8 cellular contexts compared by ENCODE assay signal in genomic region chr17:49616546-49617205, GRCh38. TPM values are rescaled to one million over a fixed set of nuclear protein-coding genes. Genes with fewer than 3 reads are reported as not detected.
A peak's percentile ranks its signal among the peaks of the same experiment; 100 is the strongest.
DNase-seq lines count a peak whose midpoint lies in the region; ATAC-seq lines count a peak whose summit lies in the region.

No MANE protein-coding gene starts in this region.

- H3K36me3 ChIP-seq in mesodermal cell (ENCODE audit: control insufficient read depth, insufficient read depth, low read length) = peaks cover 58% of the 10 kb centered on the region

- peak overlapping the region; percentile 7 for H3K27ac ChIP-seq in mesodermal cell (ENCODE audit: low read depth, low read length, severe bottlenecking)

- 90 to 96% methylated on average over 4 to 8 of the region's 10 CpGs for WGBS in mesodermal cell (ENCODE audit: insufficient coverage in 2 of 2), 2 experiments

- H3K4me3 Mint-ChIP-seq in activated T-cell treated with anti-CD3 and anti-CD28 coated beads, Interleukin-2, amount 50 U/mL, for 72 hours = no peak overlapping the region
- H3K4me3 Mint-ChIP-seq in activated T-cell treated with anti-CD3 and anti-CD28 coated beads, Interleukin-2, amount 50 U/mL, for 4 hours = no peak overlapping the region

- no peaks in the 10 kb centered on the region for H3K27me3 Mint-ChIP-seq in activated T-cell treated with anti-CD3 and anti-CD28 coated beads, Interleukin-2, amount 50 U/mL, for 72 hours (ENCODE audit: low read depth)
- no peaks in the 10 kb centered on the region for H3K27me3 Mint-ChIP-seq in activated T-cell treated with anti-CD3 and anti-CD28 coated beads, Interleukin-2, amount 50 U/mL, for 4 hours (ENCODE audit: low read depth)

- H3K4me1 ChIP-seq in mesodermal cell (ENCODE audit: control insufficient read depth, insufficient read depth, low read length, poor library complexity, severe bottlenecking) = no peaks in the 10 kb centered on the region

- H3K4me3 ChIP-seq in mesodermal cell (ENCODE audit: extremely low read depth, insufficient read depth, low read length, poor library complexity, severe bottlenecking) = no peak overlapping the region

- H3K36me3 Mint-ChIP-seq in activated T-cell treated with anti-CD3 and anti-CD28 coated beads, Interleukin-2, amount 50 U/mL, for 72 hours (ENCODE audit: insufficient read depth in 2 of 2) = peaks cover 4 to 13% of the 10 kb centered on the region in 2 donors
- peaks cover 39% of the 10 kb centered on the region for H3K36me3 Mint-ChIP-seq in activated T-cell treated with anti-CD3 and anti-CD28 coated beads, Interleukin-2, amount 50 U/mL, for 4 hours (ENCODE audit: insufficient read depth)

- H3K9me3 ChIP-seq in mesodermal cell (ENCODE audit: control insufficient read depth, low read length) = no peaks in the 10 kb centered on the region

- peaks cover 26% of the 10 kb centered on the region for H3K4me1 Mint-ChIP-seq in activated T-cell treated with anti-CD3 and anti-CD28 coated beads, Interleukin-2, amount 50 U/mL, for 72 hours (ENCODE audit: low read depth)
- H3K4me1 Mint-ChIP-seq in activated T-cell treated with anti-CD3 and anti-CD28 coated beads, Interleukin-2, amount 50 U/mL, for 4 hours (ENCODE audit: low read depth) = peaks cover 16% of the 10 kb centered on the region

- H3K9me3 Mint-ChIP-seq in activated T-cell treated with anti-CD3 and anti-CD28 coated beads, Interleukin-2, amount 50 U/mL, for 72 hours = no peaks in the 10 kb centered on the region
- H3K9me3 Mint-ChIP-seq in activated T-cell treated with anti-CD3 and anti-CD28 coated beads, Interleukin-2, amount 50 U/mL, for 4 hours = no peaks in the 10 kb centered on the region

- H3K27ac Mint-ChIP-seq in activated T-cell treated with anti-CD3 and anti-CD28 coated beads, Interleukin-2, amount 50 U/mL, for 72 hours = peak overlapping the region; percentile 46

- no peak for DNase-seq in activated T-cell treated with anti-CD3 and anti-CD28 coated beads, Interleukin-2, amount 50 U/mL, for 72 hours
- DNase-seq in activated T-cell treated with anti-CD3 and anti-CD28 coated beads, Interleukin-2, amount 50 U/mL, for 4 hours = no peak
- DNase-seq in dedifferentiated amniotic fluid mesenchymal stem cell (ENCODE audit: extremely low spot score) (peak; percentile 21), ureter (ENCODE audit: low spot score) (peak; percentile 72), NCI-H82 (lab: John Stamatoyannopoulos, UW) (no peak)
- no peak for DNase-seq in stimulated activated naive CD4-positive, alpha-beta T cell (lab: John Stamatoyannopoulos, UW)

- ATAC-seq in activated T-cell treated with anti-CD3 and anti-CD28 coated beads, Interleukin-2, amount 50 U/mL, for 72 hours (replicated peaks in 1 of 2) = no peak
- no peak for ATAC-seq in activated T-cell treated with anti-CD3 and anti-CD28 coated beads, Interleukin-2, amount 50 U/mL, for 4 hours
- ATAC-seq in GM18519 (IDR thresholded peaks at IDR 0.05; ENCODE audit: low FRiP score, unreplicated experiment) = no peak

RNA-seq across cellular contexts. Expression of gene NXPH3, which starts 41.0 kb away (rescaled TPM):
- 1 to 10 TPM in 1 of 2 donors, under 1 TPM in 1; 0.44 to 1.2 TPM for total RNA-seq in activated T-cell treated with anti-CD3 and anti-CD28 coated beads, Interleukin-2, amount 50 U/mL, for 72 hours
- under 1 TPM in 1 of 3 donors, not detected in 2; 0.19 TPM for total RNA-seq in activated T-cell treated with anti-CD3 and anti-CD28 coated beads, Interleukin-2, amount 50 U/mL, for 4 hours
- 2.1 TPM for polyA plus RNA-seq in mesodermal cell (2013, experiment 1 of 2)
- polyA plus RNA-seq in mesodermal cell (2013, experiment 2 of 2) = 2.1 TPM
- total RNA-seq in ureter = 9.2 TPM

Comparison
In these comparisons a context has a peak if more than half of its experiments do, and no peak if none do; other contexts are left out.
1. DNase-seq: peak in dedifferentiated amniotic fluid mesenchymal stem cell (single experiment) and ureter (single experiment); none in activated T-cell treated with anti-CD3 and anti-CD28 coated beads, Interleukin-2, amount 50 U/mL, for 72 hours (0 of 2), activated T-cell treated with anti-CD3 and anti-CD28 coated beads, Interleukin-2, amount 50 U/mL, for 4 hours (single experiment), NCI-H82 (single experiment) and stimulated activated naive CD4-positive, alpha-beta T cell (0 of 6).